ENCODE assay signal across 1 cellular context in the genomic region with DNA sequence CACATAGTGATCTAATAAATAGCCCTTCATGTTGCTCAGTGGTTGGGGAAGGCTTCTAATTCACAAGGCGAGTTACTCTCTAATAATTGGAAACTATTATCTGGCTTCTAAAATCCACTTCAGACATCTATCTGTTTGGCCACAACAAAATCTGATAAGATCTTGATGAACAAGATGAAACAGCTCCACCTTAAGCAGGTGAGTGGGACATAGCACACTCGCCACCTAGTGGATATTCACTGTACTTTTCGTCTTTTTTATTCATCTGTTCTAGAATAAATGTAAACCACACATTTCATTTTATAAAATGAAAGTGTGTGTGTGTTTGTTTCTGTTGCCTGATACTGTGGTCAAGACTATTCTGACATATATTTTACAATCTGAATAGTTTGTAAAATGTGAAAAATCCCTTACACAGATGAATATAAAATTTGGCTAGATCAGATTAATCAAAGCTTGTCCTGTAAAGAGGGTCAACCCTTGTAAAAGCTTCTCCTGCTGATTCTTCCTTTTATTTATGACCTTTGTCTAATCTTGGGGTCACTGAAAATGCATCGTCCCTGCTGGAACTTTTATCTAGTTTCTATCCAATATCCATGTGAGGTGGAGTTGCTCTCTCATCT.
TF ChIP-seq lines count a peak whose summit lies in the region.

No MANE protein-coding gene starts in this region.

TF ChIP-seq in H1, 55 proteins besides CTCF, POLR2A, EP300 and RAD21 (continued from another document):
- no peak for TF ChIP-seq JUND (IDR thresholded peaks at IDR 0.05; ENCODE audit: low read length)
TF ChIP-seq in H1: peak in this region for 0.
